In the genomic region with DNA sequence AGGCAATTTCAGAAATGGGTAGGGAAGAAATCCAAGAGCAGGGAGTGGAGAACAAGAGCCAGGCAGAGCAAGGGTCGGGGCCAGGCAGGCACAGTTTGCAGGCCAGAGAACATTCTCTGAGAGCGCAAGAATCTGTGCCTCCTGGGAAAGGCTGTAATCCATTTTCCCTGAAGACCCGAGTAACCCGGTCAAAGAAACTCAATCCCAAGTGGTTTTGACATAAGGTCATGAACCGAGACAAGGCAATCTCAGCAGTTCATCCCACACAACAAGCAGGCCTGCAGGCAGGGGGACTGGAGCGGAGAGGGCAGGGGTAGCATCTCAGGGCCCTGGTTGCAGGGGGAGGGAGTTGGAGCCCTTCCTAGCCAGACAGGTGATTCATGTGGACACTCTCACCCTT, we compare ENCODE assay signal across 14 cellular contexts.
A peak's percentile ranks its signal among the peaks of the same experiment; 100 is the strongest.
DNase-seq lines count a peak whose midpoint lies in the region; ATAC-seq and TF ChIP-seq lines count a peak whose summit lies in the region.
"Had no signal": no experiment of that assay in that cellular context is flagged by ENCODE, and none has a peak within 500 bp of the region (broad histone marks: within the 10 kb centered on the region; RNA-seq: fewer than 3 reads in every experiment).

No MANE protein-coding gene starts in this region.

- H3K36me3 Mint-ChIP-seq in WTC11: peaks cover 4% of the 10 kb centered on the region
- H3K36me3 Mint-ChIP-seq: CD14-positive monocyte had no signal

- no peak overlapping the region for H3K4me3 Mint-ChIP-seq in WTC11

- DNase-seq in NCI-H2171 treated with DMSO at 0.1 percent for 48 hours (lab: John Stamatoyannopoulos, UW) (peak; percentile 50), NCI-H2171 (lab: John Stamatoyannopoulos, UW) (no peak), WTC11 (ENCODE audit: low spot score) (no peak), left lobe of liver (ENCODE audit: low spot score) (no peak), sciatic nerve (ENCODE audit: low spot score) (no peak), NCI-H774 (lab: John Stamatoyannopoulos, UW) (no peak), UCSD-AML1 (lab: John Stamatoyannopoulos, UW; ENCODE audit: unreplicated experiment) (no peak)
- DNase-seq in activated CD4-positive, alpha-beta T cell treated with anti-CD3 and anti-CD28 coated beads, Interleukin-2, amount 50 U/mL, for 1 hour: no peak
- DNase-seq: NCI-H1694, NCI-H2081, NCI-H2227 treated with DMSO at 0.1 percent for 48 hours, NCI-H510A had no signal

- H3K9me3 Mint-ChIP-seq in WTC11: peaks cover 15% of the 10 kb centered on the region

- TF ChIP-seq CTCF in WTC11 (IDR thresholded peaks at IDR 0.05): no peak

- peaks cover 11% of the 10 kb centered on the region for H3K27me3 Mint-ChIP-seq in WTC11 (ENCODE audit: low read depth)

- peaks cover 17% of the 10 kb centered on the region for H3K4me1 Mint-ChIP-seq in WTC11

- ATAC-seq in WTC11 (no peak), left lobe of liver (peak; percentile 14), sciatic nerve (peak; percentile 7)
- ATAC-seq: Right ventricle myocardium inferior had no signal

- POLR2A ChIA-PET in WTC11 (lab: Charles Lee): interaction anchor here (0.7 kb wide), 1 partner anchor 796 kb away, joined by 6 read pairs; no protein-coding TSS in a partner anchor

- H3K27ac Mint-ChIP-seq in WTC11: no peak overlapping the region

- CTCF ChIA-PET in WTC11 (lab: Charles Lee): interaction anchor here (0.7 to 2.1 kb wide), 17 partner anchors 9 to 629 kb away, joined by 3 to 35 read pairs (median 6); partner anchors contain the start of gene PLXNA4

- intact Hi-C loops in sciatic nerve (cut with DNase I): no loop called here

TF ChIP-seq in WTC11, 78 proteins besides CTCF, POLR2A, EP300 and RAD21:
- no peak for TF ChIP-seq ZNF416 (CRISPR knock-in tag; IDR thresholded peaks at IDR 0.05)
- TF ChIP-seq, protein P1, sequence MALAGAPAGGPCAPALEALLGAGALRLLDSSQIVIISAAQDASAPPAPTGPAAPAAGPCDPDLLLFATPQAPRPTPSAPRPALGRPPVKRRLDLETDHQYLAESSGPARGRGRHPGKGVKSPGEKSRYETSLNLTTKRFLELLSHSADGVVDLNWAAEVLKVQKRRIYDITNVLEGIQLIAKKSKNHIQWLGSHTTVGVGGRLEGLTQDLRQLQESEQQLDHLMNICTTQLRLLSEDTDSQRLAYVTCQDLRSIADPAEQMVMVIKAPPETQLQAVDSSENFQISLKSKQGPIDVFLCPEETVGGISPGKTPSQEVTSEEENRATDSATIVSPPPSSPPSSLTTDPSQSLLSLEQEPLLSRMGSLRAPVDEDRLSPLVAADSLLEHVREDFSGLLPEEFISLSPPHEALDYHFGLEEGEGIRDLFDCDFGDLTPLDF (CRISPR knock-in tag; IDR thresholded peaks at IDR 0.05): no peak
- no peak for TF ChIP-seq ATF1 (CRISPR knock-in tag; IDR thresholded peaks at IDR 0.05)
- TF ChIP-seq ETV6 (CRISPR knock-in tag; IDR thresholded peaks at IDR 0.05): 0 out of 2 replicates have a peak, but pooled peaks have one; percentile 24
TF ChIP-seq in WTC11: peak in this region for 1.
